ENCODE assay signal across 8 cellular contexts in genomic region chr20:45857114-45857835, GRCh38. TPM values are rescaled to one million over a fixed set of nuclear protein-coding genes. Genes with fewer than 3 reads are reported as not detected.
DNase-seq lines count a peak whose midpoint lies in the region; ATAC-seq and TF ChIP-seq lines count a peak whose summit lies in the region.

Gene ACOT8 (minus strand): TSS chr20:45857392. CDS start chr20:45857315, 77 bp downstream.
Gene ZSWIM3 (plus strand): TSS chr20:45857614. CDS start chr20:45857826, 212 bp downstream.

- no peaks in the 10 kb centered on the region for H3K9me3 ChIP-seq in endodermal cell (ENCODE audit: control insufficient read depth, low read length)

- peak within 1 kb of the TSS; percentile 35 for H3K18ac ChIP-seq in mesendoderm (ENCODE audit: low read length)

- ATAC-seq in GM21360 (IDR thresholded peaks at IDR 0.05; ENCODE audit: unreplicated experiment): peak; percentile 94

- peaks cover 50% of the 10 kb centered on the region for H3K4me1 Mint-ChIP-seq in endodermal cell

- peak within 1 kb of the TSS; percentile 89 for H3K4me3 Mint-ChIP-seq in endodermal cell

- peaks cover 2% of the 10 kb centered on the region for H3K79me2 ChIP-seq in mesendoderm (ENCODE audit: control insufficient read depth, insufficient read depth, low read length)

- H3K4me1 ChIP-seq in endodermal cell (ENCODE audit: control insufficient read depth, insufficient read depth, low read length) (peaks cover 6% of the 10 kb centered on the region), mesendoderm (ENCODE audit: control insufficient read depth, low read depth, low read length) (no peaks in the 10 kb centered on the region)

- WGBS in endodermal cell (ENCODE audit: insufficient coverage in 1 of 2, insufficient read length in 1 of 2), 2 experiments: 0 to 1% methylated on average over 26 to 35 of the region's 35 CpGs
- WGBS in mesendoderm (ENCODE audit: extremely low coverage, insufficient coverage, low lambda C conversion rate): no CpG with 5 or more reads among the region's 35 CpGs

- H3K79me1 ChIP-seq in mesendoderm (ENCODE audit: low read length): peaks cover 3% of the 10 kb centered on the region

- TF ChIP-seq CTCF in endodermal cell (conservative IDR thresholded peaks at IDR 0.05): no peak

- peak within 1 kb of the TSS; percentile 92 for H3K4me3 ChIP-seq in endodermal cell (ENCODE audit: low read length)
- peak within 1 kb of the TSS; percentile 94 for H3K4me3 ChIP-seq in mesendoderm (ENCODE audit: low read length)

- DNase-seq in COR-L47 (lab: John Stamatoyannopoulos, UW) (peak; percentile 100), HT-29 (ENCODE audit: low spot score) (peak; percentile 100), endodermal cell (peak; percentile 99), mesendoderm (peak; percentile 100)
- peak; percentile 92 for DNase-seq in NK-92 treated with Interleukin-12 subunit alpha and Interleukin-12 subunit beta, amount 100 ng/mL, for 24 hours (lab: John Stamatoyannopoulos, UW)
- peak; percentile 85 to 92 for DNase-seq in activated CD8-positive, alpha-beta memory T cell treated with anti-CD3 and anti-CD28 coated beads for 4 hours (ENCODE audit: low read depth in 2 of 2)
- peak; percentile 72 for DNase-seq in stimulated activated CD8-positive, alpha-beta memory T cell treated with anti-CD3 and anti-CD28 coated beads, Interleukin-12 subunit alpha, Interleukin-12 subunit beta, amount 100 ng/mL, for 4 hours (ENCODE audit: low read depth)

- H3K56ac ChIP-seq in mesendoderm (ENCODE audit: low read length): peak within 1 kb of the TSS; percentile 97

- H3K4ac ChIP-seq in mesendoderm (ENCODE audit: low read depth, low read length): no peak within 1 kb of the TSS

- H3K27me3 ChIP-seq in endodermal cell (ENCODE audit: control insufficient read depth, insufficient read depth, low read length, poor library complexity, severe bottlenecking) (no peaks in the 10 kb centered on the region), mesendoderm (ENCODE audit: insufficient read depth, low read length, poor library complexity) (no peaks in the 10 kb centered on the region)

- H4K8ac ChIP-seq in mesendoderm (ENCODE audit: low read depth, low read length): peak within 1 kb of the TSS; percentile 41

- H3K36me3 ChIP-seq in endodermal cell (ENCODE audit: control insufficient read depth, insufficient read depth, low read length) (peaks cover 16% of the 10 kb centered on the region), mesendoderm (ENCODE audit: control insufficient read depth, insufficient read depth, low read length) (no peaks in the 10 kb centered on the region)

- H3K9ac ChIP-seq in endodermal cell (ENCODE audit: extremely low read depth, low read length, poor library complexity, severe bottlenecking) (peak within 1 kb of the TSS; percentile 68), mesendoderm (ENCODE audit: low read length) (peak within 1 kb of the TSS; percentile 90)

- peak within 1 kb of the TSS; percentile 96 for H3K4me2 ChIP-seq in mesendoderm (ENCODE audit: low read length)

- peaks cover 9% of the 10 kb centered on the region for H3K36me3 Mint-ChIP-seq in endodermal cell (ENCODE audit: low read depth)

- no peaks in the 10 kb centered on the region for H3K27me3 Mint-ChIP-seq in endodermal cell (ENCODE audit: insufficient read depth)

- no peak within 1 kb of the TSS for H3K23ac ChIP-seq in mesendoderm (ENCODE audit: low read length)

- no peak within 1 kb of the TSS for H2BK120ac ChIP-seq in mesendoderm (ENCODE audit: low read depth, low read length)

- H4K5ac ChIP-seq in mesendoderm (ENCODE audit: low read length): no peak within 1 kb of the TSS

- H3K9me3 Mint-ChIP-seq in endodermal cell: no peaks in the 10 kb centered on the region

- H2AK5ac ChIP-seq in mesendoderm (ENCODE audit: low read length): no peak within 1 kb of the TSS

- peak within 1 kb of the TSS; percentile 49 for H3K27ac ChIP-seq in endodermal cell (ENCODE audit: low read depth, low read length)
- peak within 1 kb of the TSS; percentile 19 for H3K27ac ChIP-seq in mesendoderm (ENCODE audit: low read depth, low read length)

- H2BK5ac ChIP-seq in mesendoderm (ENCODE audit: low read length): peak within 1 kb of the TSS; percentile 52

- H3K27ac Mint-ChIP-seq in endodermal cell: peak within 1 kb of the TSS; percentile 91

- no peak within 1 kb of the TSS for H2BK15ac ChIP-seq in mesendoderm (replicated peaks; ENCODE audit: low read depth)

RNA-seq across cellular contexts. Expression of gene ACOT8, which starts in this region (rescaled TPM):
- total RNA-seq in HT-29 (2014; rRNA removed; shearing (Covaris generic)): 93.1 and 95.4 TPM in 2 replicates
- total RNA-seq in endodermal cell: 10 to 100 TPM; 24.3 to 27.9 TPM
- polyA plus RNA-seq in endodermal cell (2013, experiment 1 of 2): 19.7 TPM
- polyA plus RNA-seq in endodermal cell (2013, experiment 2 of 2): 17.3 TPM
- 15.0 TPM for polyA plus RNA-seq in mesendoderm (2013, experiment 1 of 2)
- polyA plus RNA-seq in mesendoderm (2013, experiment 2 of 2): 15.0 TPM

RNA-seq across cellular contexts. Expression of gene ZSWIM3, which starts in this region (rescaled TPM):
- total RNA-seq in HT-29 (2014; rRNA removed; shearing (Covaris generic)): 2.3 and 2.9 TPM in 2 replicates
- total RNA-seq in endodermal cell: 1 to 10 TPM; 2.1 to 4.6 TPM
- 5.0 TPM for polyA plus RNA-seq in endodermal cell (2013, experiment 1 of 2)
- 4.1 TPM for polyA plus RNA-seq in endodermal cell (2013, experiment 2 of 2)
- polyA plus RNA-seq in mesendoderm (2013, experiment 1 of 2): 1.9 TPM
- 1.7 TPM for polyA plus RNA-seq in mesendoderm (2013, experiment 2 of 2)

Comparison
In these comparisons a context has a peak if more than half of its experiments do, and no peak if none do; other contexts are left out.
1. Peak in every context shown above with its lines: DNase-seq, ATAC-seq, H3K4me3 ChIP-seq and H3K27ac ChIP-seq.